Comparison of ENCODE assay signal across 14 cellular contexts in the genomic region with DNA sequence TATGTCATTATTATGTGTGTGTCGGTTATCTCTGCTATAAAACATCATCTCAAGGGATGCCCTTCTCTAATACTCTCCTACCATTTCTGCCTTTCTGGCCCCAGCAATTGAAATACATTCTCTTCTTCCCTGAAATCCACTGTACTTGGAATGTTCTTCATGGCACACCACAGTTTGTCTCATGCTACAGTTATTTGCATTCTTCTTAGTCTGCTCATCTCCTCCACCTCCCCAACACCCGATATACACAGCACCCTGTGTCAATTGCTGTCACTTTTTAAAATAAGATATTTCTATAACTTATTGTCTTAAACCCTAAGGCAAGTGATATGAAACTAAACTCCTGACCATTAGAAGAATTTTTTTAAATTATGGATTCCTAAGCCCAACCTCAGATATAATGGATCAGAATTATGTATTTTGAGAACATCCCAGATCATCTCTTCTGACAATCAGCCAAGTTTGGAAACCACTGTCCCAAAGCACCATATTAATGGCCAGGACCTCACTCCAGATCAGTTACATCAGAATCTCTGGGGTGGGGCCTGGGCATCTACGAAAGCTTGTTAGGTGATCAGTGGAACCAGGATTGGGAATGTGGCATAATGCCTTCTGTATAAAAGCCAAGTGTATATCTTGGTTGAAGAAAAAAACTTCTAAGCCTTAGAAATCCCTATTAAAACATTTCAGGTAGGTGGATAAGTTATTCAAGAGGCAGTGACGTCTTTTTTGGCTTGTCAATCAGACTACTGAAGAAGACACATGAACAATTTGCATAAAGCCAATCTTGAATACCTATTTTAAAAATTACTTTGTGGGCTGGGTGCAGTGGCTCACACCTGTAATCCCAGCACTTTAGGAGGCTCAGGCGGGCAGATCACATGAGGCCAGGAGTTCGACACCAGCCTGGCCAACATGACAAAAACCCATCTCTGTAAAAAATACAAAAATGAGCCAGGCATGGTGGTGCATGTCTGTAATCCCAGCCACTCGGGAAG. TPM values are rescaled to one million over a fixed set of nuclear protein-coding genes. Genes with fewer than 3 reads are reported as not detected.
DNase-seq lines count a peak whose midpoint lies in the region; ATAC-seq, FAIRE-seq and TF ChIP-seq lines count a peak whose summit lies in the region.
"Had no signal": no experiment of that assay in that cellular context is flagged by ENCODE, and none has a peak within 500 bp of the region (broad histone marks: within the 10 kb centered on the region; RNA-seq: fewer than 3 reads in every experiment).

No MANE protein-coding gene starts in this region.

- POLR2A ChIA-PET in MCF 10A (lab: Yijun Ruan, JAX): no interaction called here

- no peaks in the 10 kb centered on the region for H3K9me3 Mint-ChIP-seq in MCF 10A (ENCODE audit: unreplicated experiment)
- H3K9me3 Mint-ChIP-seq: activated naive CD4-positive, alpha-beta T cell treated with anti-CD3 and anti-CD28 coated beads for 36 hours had no signal

- H4K20me1 ChIP-seq in mammary epithelial cell (ENCODE audit: insufficient read depth, low read length): no peaks in the 10 kb centered on the region

- peaks cover 19% of the 10 kb centered on the region for H3K4me1 ChIP-seq in mammary epithelial cell (ENCODE audit: insufficient read depth, low read length)
- peaks cover 14% of the 10 kb centered on the region for H3K4me1 ChIP-seq in foreskin keratinocyte
- no peaks in the 10 kb centered on the region for H3K4me1 ChIP-seq in pancreas

- H3K27me3 Mint-ChIP-seq in MCF 10A (ENCODE audit: insufficient read depth, unreplicated experiment): no peaks in the 10 kb centered on the region
- H3K27me3 Mint-ChIP-seq: activated CD8-positive, alpha-beta memory T cell treated with anti-CD3 and anti-CD28 coated beads, Interleukin-2, amount 10 ng/mL, durations not matched to agents 7 days and 5 days had no signal

- no peaks in the 10 kb centered on the region for H3K79me2 ChIP-seq in mammary epithelial cell (ENCODE audit: insufficient read depth, low read length)

- CTCF ChIA-PET in mammary epithelial cell (lab: Charles Lee; ENCODE audit: low non-redundant PET): no interaction called here
- CTCF ChIA-PET in MCF 10A (lab: Yijun Ruan, JAX): interaction anchor here (0.6 kb wide), 1 partner anchor 65 kb away, joined by 3 read pairs; no protein-coding TSS in a partner anchor

- WGBS in mammary epithelial cell (ENCODE audit: low coverage, missing lambda C conversion rate): 69% methylated on average over 7 of the region's 7 CpGs
- 79 to 87% methylated on average over 7 of the region's 7 CpGs for WGBS in pancreas, 2 donors

- peaks cover 17% of the 10 kb centered on the region for H3K36me3 Mint-ChIP-seq in MCF 10A (ENCODE audit: insufficient read depth, unreplicated experiment)

- H3K4me3 Mint-ChIP-seq in MCF 10A (ENCODE audit: unreplicated experiment): no peak overlapping the region
- H3K4me3 Mint-ChIP-seq: activated CD8-positive, alpha-beta memory T cell treated with anti-CD3 and anti-CD28 coated beads, Interleukin-2, amount 10 ng/mL, durations not matched to agents 7 days and 5 days; activated naive CD4-positive, alpha-beta T cell treated with anti-CD3 and anti-CD28 coated beads for 36 hours had no signal

- H3K4me3 ChIP-seq in mammary epithelial cell (replicated peaks in 1 of 3; ENCODE audit: insufficient read depth in 1 of 3, low read depth in 2 of 3, low read length in 3 of 3): no peak overlapping the region
- H3K4me3 ChIP-seq in pancreas: no peak overlapping the region
- H3K4me3 ChIP-seq: lung had no signal

- dilution Hi-C loops in mammary epithelial cell (cut with HindIII; ENCODE audit: low sequenced_read_pairs): no loop called here

- H3K9ac ChIP-seq in mammary epithelial cell (ENCODE audit: insufficient read depth, low read length): no peak overlapping the region

- H3K27ac ChIP-seq in mammary epithelial cell (ENCODE audit: insufficient read depth, low read depth, low read length) (peak overlapping the region; percentile 20), foreskin keratinocyte (no peak overlapping the region), pancreas (no peak overlapping the region)
- H3K27ac ChIP-seq: 22Rv1 had no signal

- ATAC-seq in foreskin keratinocyte (peak; percentile 50), HG02623 (IDR thresholded peaks at IDR 0.05; ENCODE audit: unreplicated experiment) (no peak), pancreas (no peak)
- ATAC-seq: activated CD8-positive, alpha-beta memory T cell treated with anti-CD3 and anti-CD28 coated beads, Interleukin-2, amount 10 ng/mL, durations not matched to agents 7 days and 5 days had no signal

- in situ Hi-C loops in mammary epithelial cell (cut with MboI; ENCODE audit: low sequenced_read_pairs in 2 of 2): no loop called here

- H2AFZ ChIP-seq in mammary epithelial cell (ENCODE audit: low read depth, low read length): peak overlapping the region; percentile 4

- H3K4me1 Mint-ChIP-seq in MCF 10A (ENCODE audit: insufficient read depth, unreplicated experiment): peaks cover 7% of the 10 kb centered on the region
- H3K4me1 Mint-ChIP-seq: activated CD8-positive, alpha-beta memory T cell treated with anti-CD3 and anti-CD28 coated beads, Interleukin-2, amount 10 ng/mL, durations not matched to agents 7 days and 5 days had no signal

- H3K4me2 ChIP-seq in mammary epithelial cell (ENCODE audit: insufficient read depth, low read depth, low read length): peak overlapping the region; percentile 47

- no peaks in the 10 kb centered on the region for H3K9me3 ChIP-seq in mammary epithelial cell (replicated peaks; ENCODE audit: insufficient read depth, low read length)
- H3K9me3 ChIP-seq in pancreas: no peaks in the 10 kb centered on the region

- no peak for FAIRE-seq in pancreas (lab: Jason Lieb, UNC)

- no peak overlapping the region for H3K27ac Mint-ChIP-seq in MCF 10A (ENCODE audit: low read depth, unreplicated experiment)
- H3K27ac Mint-ChIP-seq: activated CD8-positive, alpha-beta memory T cell treated with anti-CD3 and anti-CD28 coated beads, Interleukin-2, amount 10 ng/mL, durations not matched to agents 7 days and 5 days; activated naive CD4-positive, alpha-beta T cell treated with anti-CD3 and anti-CD28 coated beads for 36 hours had no signal

- DNase-seq in mammary epithelial cell: peak; percentile 56
- DNase-seq in MCF 10A (ENCODE audit: unreplicated experiment): no peak
- peak; percentile 81 for DNase-seq in amniotic epithelial cell (ENCODE audit: low read depth)
- DNase-seq in foreskin keratinocyte: peak; percentile 34 to 69
- DNase-seq in activated CD4-positive, alpha-beta T cell treated with anti-CD3 and anti-CD28 coated beads, Interleukin-2, amount 50 U/mL, for 4 hours: no peak
- no peak for DNase-seq in pancreas
- no peak for DNase-seq in NCI-H1105 (lab: John Stamatoyannopoulos, UW)
- DNase-seq: activated CD4-positive, CD25-positive, alpha-beta regulatory T cell; activated CD8-positive, alpha-beta memory T cell treated with anti-CD3 and anti-CD28 coated beads, Interleukin-2, amount 10 ng/mL, durations not matched to agents 7 days and 5 days; activated naive CD4-positive, alpha-beta T cell treated with anti-CD3 and anti-CD28 coated beads for 36 hours; H7 had no signal

- H3K27me3 ChIP-seq in mammary epithelial cell (ENCODE audit: insufficient read depth, low read length) (no peaks in the 10 kb centered on the region), foreskin keratinocyte (no peaks in the 10 kb centered on the region), pancreas (no peaks in the 10 kb centered on the region)

- TSS peak; percentile 95 for BruUV-seq in mammary epithelial cell (replicated peaks; lab: Mats Ljungman, UMichigan)
- BruUV-seq in MCF 10A (replicated peaks; lab: Mats Ljungman, UMichigan): no TSS peak

- H3K36me3 ChIP-seq in mammary epithelial cell (ENCODE audit: insufficient read depth, low read length) (no peaks in the 10 kb centered on the region), pancreas (peaks cover 0 to 4% (median 0%) of the 10 kb centered on the region in 3 donors)

- intact Hi-C loops in mammary epithelial cell (cut with micrococcal nuclease) (loop anchor here (1.0 to 2.0 kb wide), 2 partner anchors 60 to 88 kb away; no protein-coding TSS in a partner anchor), MCF 10A (cut with micrococcal nuclease) (loop anchor here (5.0 kb wide), 1 partner anchor 88 kb away; the partner anchor contains the start of gene NAA16), pancreas (cut with DNase I) (loop anchor here in 1 of 3 donors (5.0 kb wide), 1 partner anchor 147 kb away; no protein-coding TSS in a partner anchor)

- TF ChIP-seq CTCF in mammary epithelial cell (conservative IDR thresholded peaks at IDR 0.05 in 1 of 2, IDR thresholded peaks at IDR 0.05 in 1 of 2; ENCODE audit: extremely low read depth in 1 of 2, insufficient read depth in 1 of 2, low read depth in 1 of 2, low read length in 2 of 2) (no peak), MCF 10A (IDR thresholded peaks at IDR 0.05; ENCODE audit: unreplicated experiment) (no peak), foreskin keratinocyte (conservative IDR thresholded peaks at IDR 0.05) (no peak), pancreas (IDR thresholded peaks at IDR 0.05) (no peak)

RNA-seq across cellular contexts. Expression of gene KBTBD7, which starts 30.0 kb away (rescaled TPM):
- total RNA-seq in mammary epithelial cell: 1 to 10 TPM; 4.3 to 7.2 TPM
- polyA plus RNA-seq in mammary epithelial cell: 4.1 TPM
- 2.5 TPM for polyA minus RNA-seq in mammary epithelial cell
- total RNA-seq in MCF 10A (2022): 1.4 and 1.8 TPM in 2 replicates
- total RNA-seq in foreskin keratinocyte: 4.2 and 4.5 TPM in 2 replicates
- polyA plus RNA-seq in foreskin keratinocyte: 1.2 and 1.6 TPM in 2 replicates
- total RNA-seq in pancreas: 1 to 10 TPM; 2.7 to 5.9 (median 4.1) TPM
- 1 to 10 TPM; 1.9 to 3.7 TPM for polyA plus RNA-seq in pancreas

RNA-seq across cellular contexts. Expression of gene MTRF1, which starts 39.0 kb away (rescaled TPM):
- 10 to 100 TPM in 1 of 2 donors, 1 to 10 TPM in 1; 8.7 to 12.7 TPM for total RNA-seq in mammary epithelial cell
- 8.6 TPM for polyA plus RNA-seq in mammary epithelial cell
- 5.9 TPM for polyA minus RNA-seq in mammary epithelial cell
- total RNA-seq in MCF 10A (2022): 10.3 and 11.7 TPM in 2 replicates
- 11.1 and 11.5 TPM in 2 replicates for total RNA-seq in foreskin keratinocyte
- polyA plus RNA-seq in foreskin keratinocyte: 4.7 and 7.7 TPM in 2 replicates
- 10 to 100 TPM in 2 of 6 donors, 1 to 10 TPM in 4; 6.5 to 15.3 (median 9.0) TPM for total RNA-seq in pancreas
- 10 to 100 TPM; 13.0 to 19.8 TPM for polyA plus RNA-seq in pancreas

Comparison
In these comparisons a context has a peak if more than half of its experiments do, and no peak if none do; other contexts are left out.
1. DNase-seq: peak in mammary epithelial cell (single experiment), amniotic epithelial cell (single experiment) and foreskin keratinocyte (2 of 2); none in MCF 10A (single experiment), activated CD4-positive, alpha-beta T cell treated with anti-CD3 and anti-CD28 coated beads, Interleukin-2, amount 50 U/mL, for 4 hours (0 of 2), pancreas (0 of 6) and NCI-H1105 (single experiment).